Comparison of ENCODE assay signal across 14 cellular contexts in genomic region chr6:29014729-29015608, GRCh38. TPM values are rescaled to one million over a fixed set of nuclear protein-coding genes. Genes with fewer than 3 reads are reported as not detected.
DNase-seq lines count a peak whose midpoint lies in the region; ATAC-seq, FAIRE-seq and TF ChIP-seq lines count a peak whose summit lies in the region.
"Had no signal": no experiment of that assay in that cellular context is flagged by ENCODE, and none has a peak within 500 bp of the region (broad histone marks: within the 10 kb centered on the region; RNA-seq: fewer than 3 reads in every experiment).

No MANE protein-coding gene starts in this region.

- H3K27ac Mint-ChIP-seq in type B pancreatic cell, result no peak overlapping the region
- H3K27ac Mint-ChIP-seq: stimulated activated naive B cell treated with anti-CD40 and anti-IgM and Interleukin-4, amounts not matched to agents 10 μg/mL and 1 μg/mL and 100 μg/mL, for 72 hours had no signal

- intact Hi-C loops in HepG2 (cut with micrococcal nuclease; ENCODE audit: unreplicated experiment) (loop anchor here (5.0 kb wide), 1 partner anchor 138 kb away; no protein-coding TSS in a partner anchor), right lobe of liver (cut with DNase I) (loop anchor here (5.0 to 10.0 kb wide), 2 partner anchors 180 to 328 kb away; no protein-coding TSS in a partner anchor)

- H3K4me3 Mint-ChIP-seq in type B pancreatic cell, result no peak overlapping the region

- H3K4me1 ChIP-seq in HepG2 (ENCODE audit: insufficient read depth, low read length), result peaks cover 25% of the 10 kb centered on the region
- H3K4me1 ChIP-seq in right lobe of liver, result peaks cover 0 to 9% (median 0%) of the 10 kb centered on the region in 4 donors

- FAIRE-seq in HepG2 (lab: Jason Lieb, UNC), result no peak
- FAIRE-seq: colon had no signal

- POLR2A ChIA-PET in HepG2 (lab: Yijun Ruan, JAX), result interaction anchor here (0.8 to 2.7 kb wide), 10 partner anchors 29 to 1122 kb away, joined by 3 to 17 read pairs (median 8); partner anchors contain the start of gene TRIM27

- TF ChIP-seq CTCF in HepG2 (CRISPR knock-in tag; IDR thresholded peaks at IDR 0.05) (no peak), right lobe of liver (IDR thresholded peaks at IDR 0.05) (no peak), astrocyte of the cerebellum (IDR thresholded peaks at IDR 0.05; ENCODE audit: low read depth, low read length, missing control alignments) (peak; percentile 49), type B pancreatic cell (conservative IDR thresholded peaks at IDR 0.05) (peak; percentile 36)

- H3K9me3 Mint-ChIP-seq in type B pancreatic cell, result no peaks in the 10 kb centered on the region
- H3K9me3 Mint-ChIP-seq: stimulated activated naive B cell treated with anti-CD40 and anti-IgM and Interleukin-4, amounts not matched to agents 10 μg/mL and 1 μg/mL and 100 μg/mL, for 72 hours had no signal

- no peaks in the 10 kb centered on the region for H3K9me3 ChIP-seq in HepG2 (ENCODE audit: low read length)
- H3K9me3 ChIP-seq in right lobe of liver, result no peaks in the 10 kb centered on the region
- H3K9me3 ChIP-seq in iPS-18c (ENCODE audit: control insufficient read depth, insufficient read depth, low read length), result no peaks in the 10 kb centered on the region

- no peak for TF ChIP-seq RAD21 in HepG2 (CRISPR knock-in tag; IDR thresholded peaks at IDR 0.05)

- no peak for TF ChIP-seq POLR2A in HepG2 (IDR thresholded peaks at IDR 0.05; ENCODE audit: insufficient read depth in 1 of 2, low read depth in 2 of 2, low read length in 2 of 2)
- no peak for TF ChIP-seq POLR2A in right lobe of liver (IDR thresholded peaks at IDR 0.05)

- no TSS peak for BruUV-seq in HepG2 (replicated peaks; lab: Mats Ljungman, UMichigan)

- DNase-seq in HepG2 (ENCODE audit: low spot score) (no peak), right lobe of liver (no peak), astrocyte of the cerebellum (ENCODE audit: low read depth) (peak; percentile 13), type B pancreatic cell (ENCODE audit: extremely low spot score, unreplicated experiment) (no peak), COLO668 (lab: John Stamatoyannopoulos, UW; ENCODE audit: unreplicated experiment) (no peak), SIG-M5 treated with dmso at 0.1 percent for 504 hours (lab: John Stamatoyannopoulos, UW; ENCODE audit: unreplicated experiment) (no peak), G401 (ENCODE audit: low spot score) (no peak)
- DNase-seq: hypothalamus; NCI-H1694; stimulated activated naive B cell treated with anti-CD40 and anti-IgM and Interleukin-4, amounts not matched to agents 10 μg/mL and 1 μg/mL and 100 μg/mL, for 72 hours had no signal

- no peak overlapping the region for H3K9ac ChIP-seq in HepG2 (ENCODE audit: insufficient read depth, low read depth, low read length)
- H3K9ac ChIP-seq: BLaER1 treated with 17β-estradiol and CSF1 and Interleukin-3, amounts not matched to agents 10 nM and 100 nM had no signal

- ATAC-seq in HepG2, result no peak
- ATAC-seq in right lobe of liver, result no peak
- ATAC-seq: stimulated activated naive B cell treated with anti-CD40 and anti-IgM and Interleukin-4, amounts not matched to agents 10 μg/mL and 1 μg/mL and 100 μg/mL, for 72 hours had no signal

- H3K36me3 ChIP-seq in HepG2 (replicated peaks in 1 of 2; ENCODE audit: control insufficient read depth in 1 of 2, insufficient read depth in 2 of 2, low read length in 2 of 2) (no peaks in the 10 kb centered on the region), right lobe of liver (no peaks in the 10 kb centered on the region)
- H3K36me3 ChIP-seq: BLaER1 treated with 17β-estradiol and CSF1 and Interleukin-3, amounts not matched to agents 10 nM and 100 nM had no signal

- H3K4me3 ChIP-seq in HepG2 (replicated peaks in 1 of 3; ENCODE audit: insufficient read depth in 1 of 3, low read depth in 2 of 3, low read length in 3 of 3) (no peak overlapping the region), right lobe of liver (no peak overlapping the region), astrocyte of the cerebellum (ENCODE audit: low read depth, low read length) (peak overlapping the region; percentile 49), iPS-18c (ENCODE audit: insufficient read depth, low read depth, low read length) (peak overlapping the region; percentile 84)

- TF ChIP-seq EP300 in HepG2 (IDR thresholded peaks at IDR 0.05; ENCODE audit: low read depth in 2 of 2, low read length in 2 of 2), result no peak
- TF ChIP-seq EP300 in HepG2 (CRISPR knock-in tag; IDR thresholded peaks at IDR 0.05; ENCODE audit: borderline replicate concordance), result no peak

- no peaks in the 10 kb centered on the region; a peak in 2 of 5 replicates for H3K27me3 ChIP-seq in HepG2 (ENCODE audit: control insufficient read depth in 1 of 2, insufficient read depth in 2 of 2, low read length in 2 of 2)
- no peaks in the 10 kb centered on the region for H3K27me3 ChIP-seq in right lobe of liver

- no peaks in the 10 kb centered on the region for H3K36me3 Mint-ChIP-seq in type B pancreatic cell

- in situ Hi-C loops in HepG2 (cut with HindIII; ENCODE audit: extremely low pct_ligation_motif_present, low pct_unique_long_range_greater_than_20kb), result loop anchor here (5.0 to 10.0 kb wide), 4 partner anchors 73 to 330 kb away; no protein-coding TSS in a partner anchor
- in situ Hi-C loops in astrocyte of the cerebellum (cut with HindIII; ENCODE audit: low sequenced_read_pairs), result no loop called here
- in situ Hi-C loops in G401 (cut with HindIII; ENCODE audit: low sequenced_read_pairs), result no loop called here

- H3K27ac ChIP-seq in HepG2 (ENCODE audit: extremely low read length, insufficient read depth, low read length), result no peak overlapping the region
- no peak overlapping the region for H3K27ac ChIP-seq in right lobe of liver
- H3K27ac ChIP-seq: BLaER1 treated with 17β-estradiol and CSF1 and Interleukin-3, amounts not matched to agents 10 nM and 100 nM had no signal

- CTCF ChIA-PET in HepG2 (lab: Yijun Ruan, JAX; ENCODE audit: low intra/inter-chr PET ratio, low total read pairs), result interaction anchor here (2.3 to 3.5 kb wide), 2 partner anchors 46 to 178 kb away, joined by 7 to 84 read pairs; no protein-coding TSS in a partner anchor

- WGBS in HepG2 (ENCODE audit: low lambda C conversion rate), result 97% methylated on average over 66 of the region's 79 CpGs
- 44% methylated on average over 6 of the region's 79 CpGs for WGBS in right lobe of liver (ENCODE audit: insufficient coverage, low coverage, low lambda C conversion rate, missing lambda C conversion rate)

- peaks cover 5% of the 10 kb centered on the region for H3K4me1 Mint-ChIP-seq in type B pancreatic cell (ENCODE audit: unreplicated experiment)

- no peaks in the 10 kb centered on the region for H4K20me1 ChIP-seq in HepG2 (ENCODE audit: insufficient read depth, low read length)
- H4K20me1 ChIP-seq: BLaER1 treated with 17β-estradiol and CSF1 and Interleukin-3, amounts not matched to agents 10 nM and 100 nM had no signal

- H2AFZ ChIP-seq in HepG2 (ENCODE audit: low read length), result no peak overlapping the region

- peaks cover 52% of the 10 kb centered on the region for H3K27me3 Mint-ChIP-seq in type B pancreatic cell

- no peak overlapping the region for H3K4me2 ChIP-seq in HepG2 (ENCODE audit: low read depth, low read length)

- H3K79me2 ChIP-seq in HepG2 (ENCODE audit: insufficient read depth, low read length), result no peaks in the 10 kb centered on the region

RNA-seq across cellular contexts. Expression of gene ZNF311, which starts 9.9 kb away (rescaled TPM):
- total RNA-seq in HepG2 (2016; rRNA removed; fragmentation: Illumina TruSeq; extraction: Trizol) (not detected in 2 replicates), right lobe of liver (under 1 TPM; 0.18 to 0.62 (median 0.41) TPM), type B pancreatic cell (ENCODE audit: low replicate concordance) (0.68 and 2.2 TPM in 2 replicates)
- total RNA-seq in HepG2 (2016; cell fraction: cytosol; rRNA removed; fragmentation: Illumina TruSeq; extraction: Trizol; ENCODE audit: low read depth), result not detected in 2 replicates
- not detected in 2 replicates for total RNA-seq in HepG2 (2016; cell fraction: insoluble cytoplasmic fraction; rRNA removed; fragmentation: Illumina TruSeq; extraction: Trizol)
- not detected in 2 replicates for total RNA-seq in HepG2 (2016; cell fraction: membrane; rRNA removed; fragmentation: Illumina TruSeq; extraction: Trizol)
- not detected in 2 replicates for total RNA-seq in HepG2 (2016; cell fraction: nucleus; rRNA removed; fragmentation: Illumina TruSeq; extraction: Trizol)
- not detected in 2 replicates for polyA plus RNA-seq in HepG2 (2011; rRNA removed)
- not detected in 2 replicates for polyA plus RNA-seq in HepG2 (2011; cell fraction: cytosol; rRNA removed)
- not detected in 2 replicates for polyA plus RNA-seq in HepG2 (2011; cell fraction: nucleus; rRNA removed)
- not detected in 2 replicates for polyA plus RNA-seq in HepG2 (2012)
- not detected in 2 replicates for polyA plus RNA-seq in HepG2 (2016; cell fraction: cytosol; fragmentation: Illumina TruSeq; extraction: Trizol; ENCODE audit: low read depth)
- polyA plus RNA-seq in HepG2 (2016; cell fraction: insoluble cytoplasmic fraction; fragmentation: Illumina TruSeq; extraction: Trizol; ENCODE audit: low read depth), result not detected in 2 replicates
- polyA plus RNA-seq in HepG2 (2016; cell fraction: membrane; fragmentation: Illumina TruSeq; extraction: Trizol; ENCODE audit: low read depth), result not detected in 2 replicates
- polyA plus RNA-seq in HepG2 (2016; cell fraction: nucleus; fragmentation: Illumina TruSeq; extraction: Trizol; ENCODE audit: insufficient read depth, low read depth), result not detected in 2 replicates
- polyA minus RNA-seq in HepG2 (2011; rRNA and poly(A)+ RNA removed; ENCODE audit: low replicate concordance), result 1.1 TPM in 1 of 2 replicates, not detected in the other
- not detected in 2 replicates for polyA minus RNA-seq in HepG2 (2011; cell fraction: cytosol; rRNA and poly(A)+ RNA removed)
- polyA minus RNA-seq in HepG2 (2011; cell fraction: nucleus; rRNA and poly(A)+ RNA removed), result not detected in 2 replicates
- total RNA-seq in G401 (2014; rRNA removed; shearing (Covaris generic)), result not detected in 2 replicates

RNA-seq across cellular contexts. Expression of gene OR2W1, which starts 30.0 kb away (rescaled TPM):
- total RNA-seq in HepG2 (2016; rRNA removed; fragmentation: Illumina TruSeq; extraction: Trizol) (not detected in 2 replicates), right lobe of liver (not detected), type B pancreatic cell (ENCODE audit: low replicate concordance) (not detected in 2 replicates)
- not detected in 2 replicates for total RNA-seq in HepG2 (2016; cell fraction: cytosol; rRNA removed; fragmentation: Illumina TruSeq; extraction: Trizol; ENCODE audit: low read depth)
- not detected in 2 replicates for total RNA-seq in HepG2 (2016; cell fraction: insoluble cytoplasmic fraction; rRNA removed; fragmentation: Illumina TruSeq; extraction: Trizol)
- not detected in 2 replicates for total RNA-seq in HepG2 (2016; cell fraction: membrane; rRNA removed; fragmentation: Illumina TruSeq; extraction: Trizol)
- not detected in 2 replicates for total RNA-seq in HepG2 (2016; cell fraction: nucleus; rRNA removed; fragmentation: Illumina TruSeq; extraction: Trizol)
- not detected in 2 replicates for polyA plus RNA-seq in HepG2 (2011; rRNA removed)
- polyA plus RNA-seq in HepG2 (2011; cell fraction: cytosol; rRNA removed), result not detected in 2 replicates
- polyA plus RNA-seq in HepG2 (2011; cell fraction: nucleus; rRNA removed), result not detected in 2 replicates
- polyA plus RNA-seq in HepG2 (2012), result not detected in 2 replicates
- not detected in 2 replicates for polyA plus RNA-seq in HepG2 (2016; cell fraction: cytosol; fragmentation: Illumina TruSeq; extraction: Trizol; ENCODE audit: low read depth)
- not detected in 2 replicates for polyA plus RNA-seq in HepG2 (2016; cell fraction: insoluble cytoplasmic fraction; fragmentation: Illumina TruSeq; extraction: Trizol; ENCODE audit: low read depth)
- not detected in 2 replicates for polyA plus RNA-seq in HepG2 (2016; cell fraction: membrane; fragmentation: Illumina TruSeq; extraction: Trizol; ENCODE audit: low read depth)
- polyA plus RNA-seq in HepG2 (2016; cell fraction: nucleus; fragmentation: Illumina TruSeq; extraction: Trizol; ENCODE audit: insufficient read depth, low read depth), result not detected in 2 replicates
- polyA minus RNA-seq in HepG2 (2011; rRNA and poly(A)+ RNA removed; ENCODE audit: low replicate concordance), result not detected in 2 replicates
- polyA minus RNA-seq in HepG2 (2011; cell fraction: cytosol; rRNA and poly(A)+ RNA removed), result not detected in 2 replicates
- polyA minus RNA-seq in HepG2 (2011; cell fraction: nucleus; rRNA and poly(A)+ RNA removed), result not detected in 2 replicates
- total RNA-seq in G401 (2014; rRNA removed; shearing (Covaris generic)), result not detected in 2 replicates
- total RNA-seq: T-helper 2 cell treated with Interferon-gamma antibody and Interleukin-4, amounts not matched to agents 100 ng/mL and 5 ng/mL, for 36 hours had no signal

Comparison
In these comparisons a context has a peak if more than half of its experiments do, and no peak if none do; other contexts are left out.
1. H3K4me3 ChIP-seq: peak in astrocyte of the cerebellum (single experiment) and iPS-18c (single experiment); none in HepG2 (0 of 3) and right lobe of liver (0 of 3).
2. CTCF ChIP-seq: peak in astrocyte of the cerebellum (single experiment) and type B pancreatic cell (single experiment); none in HepG2 (single experiment) and right lobe of liver (0 of 4).